Comparison of ENCODE assay signal across 8 cellular contexts in the genomic region with DNA sequence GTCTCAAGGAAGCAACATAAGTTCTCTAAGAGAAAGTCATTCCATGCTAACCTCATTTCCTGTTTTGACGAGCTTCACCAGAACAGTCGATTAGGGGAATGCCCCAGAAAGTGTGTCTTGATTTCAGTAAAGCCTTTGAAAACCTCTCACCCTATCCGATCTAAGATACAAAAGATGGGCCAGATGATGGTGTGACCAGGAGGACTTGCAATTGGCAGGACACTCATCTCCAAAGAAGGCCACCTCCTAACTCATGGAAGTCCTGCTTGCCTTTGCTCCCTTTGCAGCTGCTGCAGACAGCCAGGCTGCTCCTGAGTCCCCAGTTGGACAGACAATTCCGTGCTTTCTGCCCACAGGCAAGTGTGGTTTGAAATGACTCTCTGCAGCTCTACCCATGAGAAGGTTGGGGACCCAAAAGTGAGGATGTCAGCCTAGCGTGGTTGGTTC.
DNase-seq lines count a peak whose midpoint lies in the region; ATAC-seq and TF ChIP-seq lines count a peak whose summit lies in the region.
"Not testable (repeated sequence)": the region's sequence is repeated elsewhere in the genome, so short reads cannot be mapped to it uniquely, and the experiment has no call there.

No MANE protein-coding gene starts in this region.

- POLR2A ChIA-PET in activated CD8-positive, alpha-beta T cell treated with anti-CD3 and anti-CD28 coated beads for 36 hours (lab: Charles Lee) = not testable (repeated sequence)

- peak; percentile 26 to 60 (median 33) for DNase-seq in CD4-positive, CD25-positive, alpha-beta regulatory T cell
- peak; percentile 59 for DNase-seq in activated CD8-positive, alpha-beta T cell treated with anti-CD3 and anti-CD28 coated beads for 36 hours
- DNase-seq in activated effector memory CD4-positive, alpha-beta T cell treated with anti-CD3 and anti-CD28 coated beads, Interleukin-2, amount 50 U/mL, for 16 hours = peak; percentile 84
- not testable (repeated sequence) for DNase-seq in mucosa of descending colon
- DNase-seq in stimulated activated CD8-positive, alpha-beta memory T cell treated with anti-CD3 and anti-CD28 coated beads, Interleukin-15, amount 100 ng/mL, for 48 hours (ENCODE audit: low read depth in 2 of 2) = peak; percentile 28 to 57

- intact Hi-C loops in activated CD8-positive, alpha-beta T cell treated with anti-CD3 and anti-CD28 coated beads for 36 hours (cut with micrococcal nuclease); mucosa of descending colon (cut with DNase I, micrococcal nuclease): not testable (repeated sequence)

- not testable (repeated sequence) for H3K27me3 Mint-ChIP-seq in CD4-positive, CD25-positive, alpha-beta regulatory T cell; activated CD8-positive, alpha-beta T cell treated with anti-CD3 and anti-CD28 coated beads for 36 hours

- H3K27ac Mint-ChIP-seq in CD4-positive, CD25-positive, alpha-beta regulatory T cell = peak overlapping the region in 2 of 3 donors; percentile 69 to 91
- H3K27ac Mint-ChIP-seq in activated CD8-positive, alpha-beta T cell treated with anti-CD3 and anti-CD28 coated beads for 36 hours = peak overlapping the region; percentile 90

- H4K20me1 ChIP-seq in OCI-LY3 (ENCODE audit: insufficient read depth, low read length) = peaks cover 31% of the 10 kb centered on the region

- not testable (repeated sequence) for H3K36me3 ChIP-seq in CD4-positive, CD25-positive, alpha-beta regulatory T cell (ENCODE audit: control insufficient read depth, insufficient read depth, low read length); OCI-LY3 (replicated peaks; ENCODE audit: low read depth, low read length); mucosa of descending colon (ENCODE audit: low read depth)

- peak overlapping the region; percentile 41 for H3K4me3 ChIP-seq in CD4-positive, CD25-positive, alpha-beta regulatory T cell (ENCODE audit: low read depth, low read length)
- peak overlapping the region; percentile 35; the same call in 1 of the 2 replicates for H3K4me3 ChIP-seq in OCI-LY3 (ENCODE audit: low read length)
- H3K4me3 ChIP-seq in mucosa of descending colon = not testable (repeated sequence)

- H3K9ac ChIP-seq in OCI-LY3 (ENCODE audit: low read length) = not testable (repeated sequence)

- H3K79me2 ChIP-seq in OCI-LY3 (ENCODE audit: low read length) = not testable (repeated sequence)

- H3K9me3 ChIP-seq in CD4-positive, CD25-positive, alpha-beta regulatory T cell (ENCODE audit: control insufficient read depth in 2 of 2, low read length in 2 of 2); OCI-LY3 (ENCODE audit: insufficient read depth, low read length); mucosa of descending colon: not testable (repeated sequence)

- peaks cover 15% of the 10 kb centered on the region for H3K4me1 ChIP-seq in CD4-positive, CD25-positive, alpha-beta regulatory T cell (ENCODE audit: control insufficient read depth, insufficient read depth, low read length, poor library complexity, severe bottlenecking)
- H3K4me1 ChIP-seq in OCI-LY3 (ENCODE audit: low read length) = peaks cover 25% of the 10 kb centered on the region
- H3K4me1 ChIP-seq in mucosa of descending colon (ENCODE audit: low read depth) = not testable (repeated sequence)

- H3K36me3 Mint-ChIP-seq in CD4-positive, CD25-positive, alpha-beta regulatory T cell; activated CD8-positive, alpha-beta T cell treated with anti-CD3 and anti-CD28 coated beads for 36 hours (ENCODE audit: low read depth): not testable (repeated sequence)

- H3K27me3 ChIP-seq in CD4-positive, CD25-positive, alpha-beta regulatory T cell (ENCODE audit: control insufficient read depth, insufficient read depth, low read length); OCI-LY3 (ENCODE audit: low read depth, low read length): not testable (repeated sequence)

- H2AFZ ChIP-seq in OCI-LY3 (ENCODE audit: low read depth, low read length) = not testable (repeated sequence)

- peak overlapping the region; percentile 62 for H3K4me2 ChIP-seq in OCI-LY3 (ENCODE audit: low read length)

- not testable (repeated sequence) for H3K4me3 Mint-ChIP-seq in CD4-positive, CD25-positive, alpha-beta regulatory T cell; activated CD8-positive, alpha-beta T cell treated with anti-CD3 and anti-CD28 coated beads for 36 hours

- peaks cover 0 to 35% (median 3%) of the 10 kb centered on the region in 4 donors for H3K4me1 Mint-ChIP-seq in CD4-positive, CD25-positive, alpha-beta regulatory T cell
- peaks cover 25% of the 10 kb centered on the region for H3K4me1 Mint-ChIP-seq in activated CD8-positive, alpha-beta T cell treated with anti-CD3 and anti-CD28 coated beads for 36 hours (ENCODE audit: low read depth)

- peak; percentile 59 to 66 for ATAC-seq in CD4-positive, CD25-positive, alpha-beta regulatory T cell (ENCODE audit: low read depth in 2 of 2)
- ATAC-seq in GM19372 (IDR thresholded peaks at IDR 0.05; ENCODE audit: low read depth, unreplicated experiment) (peak; percentile 60), HG02870 (IDR thresholded peaks at IDR 0.05; ENCODE audit: unreplicated experiment) (peak; percentile 63), mucosa of descending colon (peak; percentile 52)
- peak; percentile 66 for ATAC-seq in activated CD8-positive, alpha-beta T cell treated with anti-CD3 and anti-CD28 coated beads for 36 hours

- peak overlapping the region; percentile 76 for H3K27ac ChIP-seq in CD4-positive, CD25-positive, alpha-beta regulatory T cell (ENCODE audit: insufficient read depth, low read length, poor library complexity, severe bottlenecking)
- peak overlapping the region; percentile 28; the same call in 1 of the 2 replicates for H3K27ac ChIP-seq in OCI-LY3 (ENCODE audit: low read length)

- TF ChIP-seq CTCF in OCI-LY3 (IDR thresholded peaks at IDR 0.05; ENCODE audit: low read depth, low read length); activated CD8-positive, alpha-beta T cell treated with anti-CD3 and anti-CD28 coated beads for 36 hours (IDR thresholded peaks at IDR 0.05); mucosa of descending colon (IDR thresholded peaks at IDR 0.05): not testable (repeated sequence)

- CTCF ChIA-PET in activated CD8-positive, alpha-beta T cell treated with anti-CD3 and anti-CD28 coated beads for 36 hours (lab: Charles Lee) = not testable (repeated sequence)

- not testable (repeated sequence) for H3K9me3 Mint-ChIP-seq in CD4-positive, CD25-positive, alpha-beta regulatory T cell; activated CD8-positive, alpha-beta T cell treated with anti-CD3 and anti-CD28 coated beads for 36 hours
